In the genomic region with DNA sequence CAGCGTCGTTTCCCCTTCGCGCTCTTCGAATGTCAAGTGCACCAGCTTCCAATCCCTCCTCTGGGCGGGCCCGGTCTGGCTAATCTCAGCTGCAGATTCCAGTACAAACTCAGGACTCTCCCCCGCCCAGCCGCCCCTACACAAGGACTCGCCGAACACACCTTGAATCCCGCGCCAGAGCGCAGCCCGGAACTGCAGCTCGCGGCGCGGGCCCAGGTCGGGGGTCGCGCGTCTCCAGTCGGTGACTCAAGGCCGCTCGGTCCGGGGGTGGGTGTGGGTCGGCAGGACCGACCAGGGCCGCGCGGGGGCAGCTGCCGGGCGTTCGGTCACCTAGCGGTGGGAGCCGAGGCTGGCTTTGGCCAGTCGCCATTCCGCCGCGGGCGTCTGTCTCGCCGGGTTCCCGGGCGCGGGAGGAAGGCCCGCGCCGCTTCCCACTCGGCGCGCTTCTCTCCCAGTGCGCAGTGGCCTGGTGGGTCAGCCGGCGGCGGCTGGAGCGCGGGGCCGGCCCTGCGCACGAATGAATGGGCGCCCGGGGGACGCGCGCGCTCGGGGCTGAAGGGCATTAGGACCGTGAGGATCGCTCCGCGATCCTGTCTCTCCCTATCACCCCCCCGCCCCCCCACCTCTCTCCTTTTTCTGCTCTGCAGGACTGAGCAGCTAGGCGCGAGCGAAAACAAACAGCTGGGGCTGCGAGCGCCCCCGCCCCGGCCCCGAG, we compare ENCODE assay signal across 8 cellular contexts. TPM values are rescaled to one million over a fixed set of nuclear protein-coding genes. Genes with fewer than 3 reads are reported as not detected.
DNase-seq lines count a peak whose midpoint lies in the region; ATAC-seq, FAIRE-seq and TF ChIP-seq lines count a peak whose summit lies in the region.

Gene GALNT16, plus strand, starts transcription at position 628 of the 715 bp plus-strand sequence. CDS start 133 bp downstream, outside the sequence.

- CTCF ChIA-PET in K562 (lab: Yijun Ruan, JAX; ENCODE audit: low intra/inter-chr PET ratio) = no interaction called here

- no peaks in the 10 kb centered on the region for H3K36me3 Mint-ChIP-seq in stimulated activated naive B cell treated with anti-CD40 and anti-IgM and Interleukin-4, amounts not matched to agents 10 μg/mL and 1 μg/mL and 100 μg/mL, for 72 hours

- H3K79me2 ChIP-seq in K562 (ENCODE audit: control insufficient read depth, insufficient read depth, low read length) = no peaks in the 10 kb centered on the region

- H3K4me2 ChIP-seq in K562 (ENCODE audit: insufficient read depth, low read length) = no peak within 1 kb of the TSS

- H3K36me3 ChIP-seq in K562 (ENCODE audit: control insufficient read depth, insufficient read depth, low read length) = no peaks in the 10 kb centered on the region

- no peak within 1 kb of the TSS for H3K27ac ChIP-seq in K562 (ENCODE audit: extremely low read depth, low read depth, low read length)

- H3K9me1 ChIP-seq in K562 (ENCODE audit: control insufficient read depth, insufficient read depth, low read length) = no peaks in the 10 kb centered on the region

- no peak for TF ChIP-seq RAD21 in K562 (CRISPR knock-in tag; conservative IDR thresholded peaks at IDR 0.05 in 1 of 2, IDR thresholded peaks at IDR 0.05 in 1 of 2)

- H3K27me3 ChIP-seq in K562 (ENCODE audit: control insufficient read depth in 2 of 2, insufficient read depth in 2 of 2, low read length in 2 of 2) = peaks cover 11 to 69% of the 10 kb centered on the region in 2 experiments; a peak in 4 of 5 replicates

- peak within 1 kb of the TSS; percentile 42 for H3K27ac Mint-ChIP-seq in stimulated activated naive B cell treated with anti-CD40 and anti-IgM and Interleukin-4, amounts not matched to agents 10 μg/mL and 1 μg/mL and 100 μg/mL, for 72 hours

- DNase-seq in ELR (ENCODE audit: low read depth) (peak; percentile 47), NCI-H1092 treated with DMSO at 0.1 percent for 48 hours (lab: John Stamatoyannopoulos, UW) (peak; percentile 67), K562 (ENCODE audit: extremely low read depth in 1 of 4, low spot score in 3 of 4) (peak in 3 of 4 experiments; percentile 18 to 47 (median 42)), islet precursor cell (peak; percentile 83)
- DNase-seq in stimulated activated naive B cell treated with anti-CD40 and anti-IgM and Interleukin-4, amounts not matched to agents 10 μg/mL and 1 μg/mL and 100 μg/mL, for 72 hours = no peak

- peak; percentile 61 for ATAC-seq in K562
- peak in 1 of 2 donors; percentile 7 for ATAC-seq in stimulated activated naive B cell treated with anti-CD40 and anti-IgM and Interleukin-4, amounts not matched to agents 10 μg/mL and 1 μg/mL and 100 μg/mL, for 72 hours (replicated peaks)
- no peak for ATAC-seq in HG02763 (IDR thresholded peaks at IDR 0.05; ENCODE audit: unreplicated experiment)
- ATAC-seq in GM18907 (IDR thresholded peaks at IDR 0.05; ENCODE audit: unreplicated experiment) = no peak
- ATAC-seq in HG03280 (IDR thresholded peaks at IDR 0.05; ENCODE audit: unreplicated experiment) = no peak

- no peak within 1 kb of the TSS for H3K9ac ChIP-seq in K562 (ENCODE audit: insufficient read depth in 1 of 2, low read depth in 2 of 2, low read length in 2 of 2)

- peaks cover 0 to 23% of the 10 kb centered on the region in 2 experiments; a peak in 2 of 5 replicates for H3K4me1 ChIP-seq in K562 (replicated peaks in 1 of 2; ENCODE audit: control insufficient read depth in 2 of 2, insufficient read depth in 2 of 2, low read length in 2 of 2)

- intact Hi-C loops in K562 (cut with micrococcal nuclease) = no loop called here

- POLR2A ChIA-PET in K562 (lab: Yijun Ruan, JAX) = no interaction called here

- no peak within 1 kb of the TSS; the same call in 1 of the 2 replicates for H3K4me3 ChIP-seq in K562

- WGBS in K562 (ENCODE audit: insufficient coverage, low coverage, missing lambda C conversion rate) = 5% methylated on average over 10 of the region's 82 CpGs

- no peak for TF ChIP-seq EP300 in K562 (IDR thresholded peaks at IDR 0.05; ENCODE audit: low read length)

- FAIRE-seq in K562 (lab: Jason Lieb, UNC) = no peak

- TF ChIP-seq POLR2A in K562 (conservative IDR thresholded peaks at IDR 0.05) = no peak

- TF ChIP-seq CTCF in K562 (IDR thresholded peaks at IDR 0.05 in 2 of 3, conservative IDR thresholded peaks at IDR 0.05 in 1 of 3; ENCODE audit: insufficient read depth in 2 of 3, low read depth in 1 of 3, low read length in 3 of 3) = peak in 1 of 3 experiments; percentile 71; a peak in 2 of 6 replicates

- H2AFZ ChIP-seq in K562 (ENCODE audit: low read depth, low read length) = no peak within 1 kb of the TSS

- no TSS peak for BruUV-seq in K562 (replicated peaks; lab: Mats Ljungman, UMichigan)

- no peaks in the 10 kb centered on the region for H3K9me3 Mint-ChIP-seq in stimulated activated naive B cell treated with anti-CD40 and anti-IgM and Interleukin-4, amounts not matched to agents 10 μg/mL and 1 μg/mL and 100 μg/mL, for 72 hours

- H3K4me3 Mint-ChIP-seq in stimulated activated naive B cell treated with anti-CD40 and anti-IgM and Interleukin-4, amounts not matched to agents 10 μg/mL and 1 μg/mL and 100 μg/mL, for 72 hours = peak within 1 kb of the TSS; percentile 83 to 84

- peaks cover 60 to 61% of the 10 kb centered on the region in 2 donors for H3K27me3 Mint-ChIP-seq in stimulated activated naive B cell treated with anti-CD40 and anti-IgM and Interleukin-4, amounts not matched to agents 10 μg/mL and 1 μg/mL and 100 μg/mL, for 72 hours

- peaks cover 4 to 17% of the 10 kb centered on the region in 2 donors for H3K4me1 Mint-ChIP-seq in stimulated activated naive B cell treated with anti-CD40 and anti-IgM and Interleukin-4, amounts not matched to agents 10 μg/mL and 1 μg/mL and 100 μg/mL, for 72 hours

- in situ Hi-C loops in K562 (cut with MboI) = loop anchor here (5.0 to 25.0 kb wide), 2 partner anchors 88 to 203 kb away; no protein-coding TSS in a partner anchor

- H3K9me3 ChIP-seq in K562 (replicated peaks; ENCODE audit: control insufficient read depth, insufficient read depth, low read depth, low read length) = no peaks in the 10 kb centered on the region

- H4K20me1 ChIP-seq in K562 (replicated peaks; ENCODE audit: control insufficient read depth, insufficient read depth, low read length) = no peaks in the 10 kb centered on the region

TF ChIP-seq in K562, 482 proteins besides CTCF, POLR2A, EP300 and RAD21 (continues in another document):
- TF ChIP-seq CBX2 (IDR thresholded peaks at IDR 0.05; ENCODE audit: insufficient read depth, low read length, poor library complexity, severe bottlenecking) = no peak
- TF ChIP-seq, protein P1, sequence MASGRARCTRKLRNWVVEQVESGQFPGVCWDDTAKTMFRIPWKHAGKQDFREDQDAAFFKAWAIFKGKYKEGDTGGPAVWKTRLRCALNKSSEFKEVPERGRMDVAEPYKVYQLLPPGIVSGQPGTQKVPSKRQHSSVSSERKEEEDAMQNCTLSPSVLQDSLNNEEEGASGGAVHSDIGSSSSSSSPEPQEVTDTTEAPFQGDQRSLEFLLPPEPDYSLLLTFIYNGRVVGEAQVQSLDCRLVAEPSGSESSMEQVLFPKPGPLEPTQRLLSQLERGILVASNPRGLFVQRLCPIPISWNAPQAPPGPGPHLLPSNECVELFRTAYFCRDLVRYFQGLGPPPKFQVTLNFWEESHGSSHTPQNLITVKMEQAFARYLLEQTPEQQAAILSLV (tag; IDR thresholded peaks at IDR 0.05) = no peak
- TF ChIP-seq CTCFL (IDR thresholded peaks at IDR 0.05; ENCODE audit: borderline replicate concordance, insufficient read depth, low read depth, low read length, poor library complexity, severe bottlenecking) = peak; percentile 22
- no peak for TF ChIP-seq NFIC (IDR thresholded peaks at IDR 0.05)
- TF ChIP-seq, protein P2, sequence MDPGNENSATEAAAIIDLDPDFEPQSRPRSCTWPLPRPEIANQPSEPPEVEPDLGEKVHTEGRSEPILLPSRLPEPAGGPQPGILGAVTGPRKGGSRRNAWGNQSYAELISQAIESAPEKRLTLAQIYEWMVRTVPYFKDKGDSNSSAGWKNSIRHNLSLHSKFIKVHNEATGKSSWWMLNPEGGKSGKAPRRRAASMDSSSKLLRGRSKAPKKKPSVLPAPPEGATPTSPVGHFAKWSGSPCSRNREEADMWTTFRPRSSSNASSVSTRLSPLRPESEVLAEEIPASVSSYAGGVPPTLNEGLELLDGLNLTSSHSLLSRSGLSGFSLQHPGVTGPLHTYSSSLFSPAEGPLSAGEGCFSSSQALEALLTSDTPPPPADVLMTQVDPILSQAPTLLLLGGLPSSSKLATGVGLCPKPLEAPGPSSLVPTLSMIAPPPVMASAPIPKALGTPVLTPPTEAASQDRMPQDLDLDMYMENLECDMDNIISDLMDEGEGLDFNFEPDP (CRISPR knock-in tag; IDR thresholded peaks at IDR 0.05) = no peak

RNA-seq across cellular contexts. Expression of gene GALNT16, which starts in this region (rescaled TPM):
- total RNA-seq in K562 (2011; cell fraction: chromatin; rRNA removed; ENCODE audit: low replicate concordance) = 0.07 TPM in 1 of 2 replicates, not detected in the other
- not detected in 2 replicates for total RNA-seq in K562 (2011; cell fraction: nucleolus; rRNA removed)
- total RNA-seq in K562 (2011; cell fraction: nucleoplasm; rRNA removed) = not detected in 2 replicates
- total RNA-seq in K562 (2014; rRNA removed) (not detected in 2 replicates), K562 (2014; rRNA removed; fragmentation: Illumina TruSeq; extraction: Trizol) (not detected in 2 replicates), K562 (2015; rRNA removed; fragmentation: Illumina TruSeq; extraction: Trizol) (not detected in 2 replicates), K562 (2021) (not detected in 2 replicates)
- polyA plus RNA-seq in K562 (2011; rRNA removed) (not detected in 2 replicates), K562 (2014; fragmentation: Illumina TruSeq; extraction: Trizol) (not detected in 2 replicates), K562 (2014; fragmentation: Nextera tagmentation; extraction: Ambion mirVana) (not detected), K562 (2014; rRNA removed) (not detected in 2 replicates)
- not detected in 2 replicates for polyA plus RNA-seq in K562 (2011; cell fraction: cytosol; rRNA removed)
- not detected in 2 replicates for polyA plus RNA-seq in K562 (2011; cell fraction: nucleus; rRNA removed)
- not detected in 2 replicates for polyA plus RNA-seq in K562 (2012)
- polyA minus RNA-seq in K562 (2011; rRNA and poly(A)+ RNA removed) = not detected in 2 replicates
- not detected in 2 replicates for polyA minus RNA-seq in K562 (2011; cell fraction: cytosol; rRNA and poly(A)+ RNA removed)
- polyA minus RNA-seq in K562 (2011; cell fraction: nucleus; rRNA and poly(A)+ RNA removed) = not detected in 2 replicates

Comparison
In these comparisons a context has a peak if more than half of its experiments do, and no peak if none do; other contexts are left out.
1. Peak in DNase-seq and ATAC-seq in K562; RNA of the gene not detected or under 1 TPM.